ENCODE assay signal across 18 cellular contexts in genomic region chr7:124738639-124739038, GRCh38. TPM values are rescaled to one million over a fixed set of nuclear protein-coding genes. Genes with fewer than 3 reads are reported as not detected.
"Had no signal": no experiment of that assay in that cellular context is flagged by ENCODE, and none has a peak within 500 bp of the region (broad histone marks: within the 10 kb centered on the region; RNA-seq: fewer than 3 reads in every experiment).

No MANE protein-coding gene starts in this region.

- ATAC-seq: esophagus mucosa; heart left ventricle; natural killer cell treated with Interleukin-12 subunit alpha and Interleukin-12 subunit beta and Interleukin-15 and Interleukin-18, amount 100 ng/mL, for 72 hours; psoas muscle had no signal

- H3K4me1 ChIP-seq: heart left ventricle, psoas muscle, sigmoid colon, stomach, thyroid gland, upper lobe of left lung, uterus had no signal

- H3K27ac Mint-ChIP-seq: natural killer cell treated with Interleukin-12 subunit alpha and Interleukin-12 subunit beta and Interleukin-15 and Interleukin-18, amount 100 ng/mL, for 72 hours had no signal

- H3K9me3 Mint-ChIP-seq: natural killer cell treated with Interleukin-12 subunit alpha and Interleukin-12 subunit beta and Interleukin-15 and Interleukin-18, amount 100 ng/mL, for 72 hours had no signal

- H3K27ac ChIP-seq: coronary artery, heart left ventricle, psoas muscle, sigmoid colon, skin epidermis, stomach, thyroid gland, upper lobe of left lung, uterus had no signal

- H3K4me3 ChIP-seq: coronary artery, heart left ventricle, psoas muscle, sigmoid colon, skin epidermis, stomach, thyroid gland, upper lobe of left lung, uterus had no signal

- H3K36me3 Mint-ChIP-seq: mesothelial cell of epicardium; natural killer cell treated with Interleukin-12 subunit alpha and Interleukin-12 subunit beta and Interleukin-15 and Interleukin-18, amount 100 ng/mL, for 72 hours had no signal

- DNase-seq: effector CD8-positive, alpha-beta T cell; heart left ventricle; hippocampal formation; kidney glomerular epithelial cell; psoas muscle; retina; sigmoid colon; stimulated activated CD4-positive, alpha-beta T cell treated with anti-CD3 and anti-CD28 coated beads, Interleukin-12 subunit alpha, Interleukin-12 subunit beta, amount 100 ng/mL, for 4 hours; stimulated activated naive CD4-positive, alpha-beta T cell; stomach; thyroid gland; upper lobe of left lung; uterus had no signal

- H3K36me3 ChIP-seq: heart left ventricle, sigmoid colon, stomach, thyroid gland, upper lobe of left lung, uterus had no signal

- H3K9me3 ChIP-seq: heart left ventricle, psoas muscle, sigmoid colon, stomach, thyroid gland, upper lobe of left lung, uterus had no signal

- H3K4me3 Mint-ChIP-seq: mesothelial cell of epicardium; natural killer cell treated with Interleukin-12 subunit alpha and Interleukin-12 subunit beta and Interleukin-15 and Interleukin-18, amount 100 ng/mL, for 72 hours had no signal

- H3K27me3 Mint-ChIP-seq: natural killer cell treated with Interleukin-12 subunit alpha and Interleukin-12 subunit beta and Interleukin-15 and Interleukin-18, amount 100 ng/mL, for 72 hours had no signal

- H3K27me3 ChIP-seq: heart left ventricle, sigmoid colon, stomach, thyroid gland, upper lobe of left lung, uterus had no signal

RNA-seq across cellular contexts. Expression of gene GPR37, which starts 27.0 kb away (rescaled TPM):
- total RNA-seq: natural killer cell treated with Interleukin-12 subunit alpha and Interleukin-12 subunit beta and Interleukin-15 and Interleukin-18, amount 100 ng/mL, for 72 hours had no signal
